Comparison of ENCODE assay signal across 8 cellular contexts in genomic region chr7:133252858-133253521, GRCh38. TPM values are rescaled to one million over a fixed set of nuclear protein-coding genes. Genes with fewer than 3 reads are reported as not detected.
DNase-seq lines count a peak whose midpoint lies in the region; ATAC-seq, FAIRE-seq and TF ChIP-seq lines count a peak whose summit lies in the region.

Gene EXOC4 (plus strand): TSS chr7:133253078.

- 0 to 1% (median 1%) methylated on average over 17 to 25 of the region's 25 CpGs for WGBS in adrenal gland, 4 donors
- 0% methylated on average over 25 of the region's 25 CpGs for WGBS in heart left ventricle, 4 donors

- H3K36me3 Mint-ChIP-seq in type B pancreatic cell: peaks cover 16% of the 10 kb centered on the region

- no peaks in the 10 kb centered on the region for H3K27me3 Mint-ChIP-seq in type B pancreatic cell

- TF ChIP-seq CTCF in adrenal gland (IDR thresholded peaks at IDR 0.05) (no peak), heart left ventricle (IDR thresholded peaks at IDR 0.05) (no peak), type B pancreatic cell (conservative IDR thresholded peaks at IDR 0.05) (no peak)

- ATAC-seq in HG02852 (IDR thresholded peaks at IDR 0.05; ENCODE audit: unreplicated experiment) (peak; percentile 99), heart left ventricle (peak; percentile 100)

- intact Hi-C loops in adrenal gland (cut with DNase I): no loop called here
- intact Hi-C loops in heart left ventricle (cut with DNase I): loop anchor here in 4 of 10 donors (1.0 to 10.0 kb wide), 3 partner anchors 168 to 874 kb away; partner anchors contain the start of genes CHCHD3 (in 3 of the 4) and LRGUK (in 1 of the 4)

- peak; percentile 65 for DNase-seq in GM12892 (ENCODE audit: insufficient read length)
- DNase-seq in NCI-H146 (lab: John Stamatoyannopoulos, UW): peak; percentile 97
- peak; percentile 73 to 96 (median 88) for DNase-seq in T-helper 1 cell
- peak; percentile 94 to 98 (median 96) for DNase-seq in adrenal gland
- peak; percentile 87 to 95 (median 93) for DNase-seq in heart left ventricle
- DNase-seq in pons (ENCODE audit: low spot score): peak; percentile 100
- DNase-seq in type B pancreatic cell (ENCODE audit: extremely low spot score, unreplicated experiment): peak; percentile 88

- H3K27ac ChIP-seq in adrenal gland (peak within 1 kb of the TSS in 4 of 5 donors; percentile 65 to 90 (median 82)), heart left ventricle (peak within 1 kb of the TSS in 11 of 12 donors; percentile 59 to 90 (median 86))

- FAIRE-seq in GM12892 (lab: Jason Lieb, UNC): peak; percentile 98

- peaks cover 26% of the 10 kb centered on the region for H3K4me1 Mint-ChIP-seq in type B pancreatic cell (ENCODE audit: unreplicated experiment)

- no peaks in the 10 kb centered on the region for H3K27me3 ChIP-seq in adrenal gland
- no peaks in the 10 kb centered on the region for H3K27me3 ChIP-seq in heart left ventricle

- TF ChIP-seq POLR2A in GM12892 (IDR thresholded peaks at IDR 0.05; ENCODE audit: low read depth, low read length) (peak; percentile 70), adrenal gland (IDR thresholded peaks at IDR 0.05) (peak in 1 of 2 donors; percentile 60), heart left ventricle (IDR thresholded peaks at IDR 0.05) (peak in 1 of 2 donors; percentile 60)

- peak within 1 kb of the TSS; percentile 96 for H3K4me3 Mint-ChIP-seq in type B pancreatic cell

- peak within 1 kb of the TSS; percentile 42 to 87 (median 86) for H3K4me3 ChIP-seq in adrenal gland
- H3K4me3 ChIP-seq in heart left ventricle: peak within 1 kb of the TSS; percentile 57 to 96 (median 90)

- H3K27ac Mint-ChIP-seq in type B pancreatic cell: peak within 1 kb of the TSS; percentile 93

- H3K9me3 ChIP-seq in adrenal gland (replicated peaks in 1 of 3): no peaks in the 10 kb centered on the region
- peaks cover 0 to 8% (median 0%) of the 10 kb centered on the region in 12 donors for H3K9me3 ChIP-seq in heart left ventricle

- H3K4me1 ChIP-seq in adrenal gland (replicated peaks in 1 of 2): peaks cover 7 to 16% of the 10 kb centered on the region in 2 donors
- peaks cover 0 to 35% (median 9%) of the 10 kb centered on the region in 12 donors for H3K4me1 ChIP-seq in heart left ventricle

- no peaks in the 10 kb centered on the region for H3K9me3 Mint-ChIP-seq in type B pancreatic cell

- H3K36me3 ChIP-seq in adrenal gland (replicated peaks in 1 of 2): no peaks in the 10 kb centered on the region
- no peaks in the 10 kb centered on the region for H3K36me3 ChIP-seq in heart left ventricle

RNA-seq across cellular contexts. Expression of gene EXOC4, which starts in this region (rescaled TPM):
- polyA plus RNA-seq in GM12892 (2012; ENCODE audit: missing spikeins): 26.7 TPM
- total RNA-seq in adrenal gland (10 to 100 TPM; 28.3 to 93.8 (median 75.7) TPM), heart left ventricle (10 to 100 TPM; 26.1 to 61.2 (median 35.2) TPM), type B pancreatic cell (ENCODE audit: low replicate concordance) (63.8 and 95.5 TPM in 2 replicates)
- polyA plus RNA-seq in adrenal gland (10 to 100 TPM; 12.5 to 38.3 (median 15.0) TPM), heart left ventricle (10 to 100 TPM in 1 of 2 donors, 1 to 10 TPM in 1; 8.8 to 16.4 TPM)

Comparison
In these comparisons a context has a peak if more than half of its experiments do, and no peak if none do; other contexts are left out.
1. Peak in every context shown above with its lines: DNase-seq, ATAC-seq, H3K4me3 ChIP-seq and H3K27ac ChIP-seq.